In genomic region chr9:111298831-111299603, GRCh38 we compare ENCODE assay signal across 8 cellular contexts. TPM values are rescaled to one million over a fixed set of nuclear protein-coding genes. Genes with fewer than 3 reads are reported as not detected.
DNase-seq lines count a peak whose midpoint lies in the region; ATAC-seq and TF ChIP-seq lines count a peak whose summit lies in the region.

No MANE protein-coding gene starts in this region.

- POLR2A ChIA-PET in activated CD4-positive, alpha-beta T cell treated with anti-CD3 and anti-CD28 coated beads, Interleukin-2, amount 10 ng/mL, durations not matched to agents 7 days and 5 days (lab: Charles Lee): no interaction called here
- POLR2A ChIA-PET in RWPE1 (lab: Yijun Ruan, JAX; ENCODE audit: low non-redundant PET): no interaction called here

- H3K9me3 Mint-ChIP-seq in activated CD4-positive, alpha-beta T cell treated with anti-CD3 and anti-CD28 coated beads, Interleukin-2, amount 10 ng/mL, durations not matched to agents 7 days and 5 days: no peaks in the 10 kb centered on the region
- H3K9me3 Mint-ChIP-seq in activated naive CD4-positive, alpha-beta T cell treated with anti-CD3 and anti-CD28 coated beads, Interleukin-2, amount 10 ng/mL, durations not matched to agents 7 days and 5 days: no peaks in the 10 kb centered on the region

- H3K4me1 Mint-ChIP-seq in activated CD4-positive, alpha-beta T cell treated with anti-CD3 and anti-CD28 coated beads, Interleukin-2, amount 10 ng/mL, durations not matched to agents 7 days and 5 days: no peaks in the 10 kb centered on the region
- H3K4me1 Mint-ChIP-seq in activated naive CD4-positive, alpha-beta T cell treated with anti-CD3 and anti-CD28 coated beads, Interleukin-2, amount 10 ng/mL, durations not matched to agents 7 days and 5 days: no peaks in the 10 kb centered on the region

- H3K36me3 Mint-ChIP-seq in activated CD4-positive, alpha-beta T cell treated with anti-CD3 and anti-CD28 coated beads, Interleukin-2, amount 10 ng/mL, durations not matched to agents 7 days and 5 days (ENCODE audit: low read depth): no peaks in the 10 kb centered on the region
- H3K36me3 Mint-ChIP-seq in activated naive CD4-positive, alpha-beta T cell treated with anti-CD3 and anti-CD28 coated beads, Interleukin-2, amount 10 ng/mL, durations not matched to agents 7 days and 5 days: no peaks in the 10 kb centered on the region

- H3K27me3 Mint-ChIP-seq in activated CD4-positive, alpha-beta T cell treated with anti-CD3 and anti-CD28 coated beads, Interleukin-2, amount 10 ng/mL, durations not matched to agents 7 days and 5 days: peaks cover 10% of the 10 kb centered on the region
- H3K27me3 Mint-ChIP-seq in activated naive CD4-positive, alpha-beta T cell treated with anti-CD3 and anti-CD28 coated beads, Interleukin-2, amount 10 ng/mL, durations not matched to agents 7 days and 5 days: no peaks in the 10 kb centered on the region

- H3K4me3 ChIP-seq in epithelial cell of proximal tubule (ENCODE audit: low read depth, low read length): no peak overlapping the region

- no peak overlapping the region for H3K27ac Mint-ChIP-seq in activated CD4-positive, alpha-beta T cell treated with anti-CD3 and anti-CD28 coated beads, Interleukin-2, amount 10 ng/mL, durations not matched to agents 7 days and 5 days
- H3K27ac Mint-ChIP-seq in activated naive CD4-positive, alpha-beta T cell treated with anti-CD3 and anti-CD28 coated beads, Interleukin-2, amount 10 ng/mL, durations not matched to agents 7 days and 5 days: no peak overlapping the region

- peak; percentile 23 for DNase-seq in activated CD4-positive, alpha-beta T cell treated with anti-CD3 and anti-CD28 coated beads, Interleukin-2, amount 10 ng/mL, durations not matched to agents 7 days and 5 days
- no peak for DNase-seq in activated CD4-positive, alpha-beta T cell treated with anti-CD3 and anti-CD28 coated beads, Interleukin-2, amount 50 U/mL, for 48 hours
- DNase-seq in Kasumi-1 (lab: John Stamatoyannopoulos, UW) (peak; percentile 84 to 86), RWPE1 (ENCODE audit: low spot score) (peak; percentile 63), epithelial cell of proximal tubule (ENCODE audit: low read depth) (peak; percentile 33), mucosa of gallbladder (ENCODE audit: low spot score) (peak; percentile 26)
- DNase-seq in activated naive CD4-positive, alpha-beta T cell treated with anti-CD3 and anti-CD28 coated beads, Interleukin-2, amount 10 ng/mL, durations not matched to agents 7 days and 5 days: no peak

- no peak for ATAC-seq in HG03039 (IDR thresholded peaks at IDR 0.05; ENCODE audit: unreplicated experiment)

- H3K27ac ChIP-seq in RWPE1: no peak overlapping the region

- CTCF ChIA-PET in activated CD4-positive, alpha-beta T cell treated with anti-CD3 and anti-CD28 coated beads, Interleukin-2, amount 10 ng/mL, durations not matched to agents 7 days and 5 days (lab: Charles Lee): no interaction called here
- CTCF ChIA-PET in RWPE1 (lab: Yijun Ruan, JAX): interaction anchor here (0.7 to 1.1 kb wide), 5 partner anchors 284 to 735 kb away, joined by 3 to 7 read pairs (median 3); no protein-coding TSS in a partner anchor
- CTCF ChIA-PET in activated naive CD4-positive, alpha-beta T cell treated with anti-CD3 and anti-CD28 coated beads, Interleukin-2, amount 10 ng/mL, durations not matched to agents 7 days and 5 days (lab: Charles Lee): interaction anchor here (0.5 kb wide), 1 partner anchor 695 kb away, joined by 3 read pairs; no protein-coding TSS in a partner anchor

- TF ChIP-seq CTCF in RWPE1 (conservative IDR thresholded peaks at IDR 0.05; ENCODE audit: low read depth) (peak; percentile 94), epithelial cell of proximal tubule (conservative IDR thresholded peaks at IDR 0.05; ENCODE audit: low read depth, low read length) (peak; percentile 77)

- no peak overlapping the region for H3K4me3 Mint-ChIP-seq in activated CD4-positive, alpha-beta T cell treated with anti-CD3 and anti-CD28 coated beads, Interleukin-2, amount 10 ng/mL, durations not matched to agents 7 days and 5 days
- H3K4me3 Mint-ChIP-seq in activated naive CD4-positive, alpha-beta T cell treated with anti-CD3 and anti-CD28 coated beads, Interleukin-2, amount 10 ng/mL, durations not matched to agents 7 days and 5 days: no peak overlapping the region

RNA-seq across cellular contexts. Expression of gene OR2K2, which starts 31.0 kb away (rescaled TPM):
- not detected for total RNA-seq in activated CD4-positive, alpha-beta T cell treated with anti-CD3 and anti-CD28 coated beads, Interleukin-2, amount 10 ng/mL, durations not matched to agents 7 days and 5 days
- total RNA-seq in epithelial cell of proximal tubule (not detected in 2 replicates), mucosa of gallbladder (not detected)

Comparison
In these comparisons a context has a peak if more than half of its experiments do, and no peak if none do; other contexts are left out.
1. DNase-seq: peak in activated CD4-positive, alpha-beta T cell treated with anti-CD3 and anti-CD28 coated beads, Interleukin-2, amount 10 ng/mL, durations not matched to agents 7 days and 5 days (single experiment), Kasumi-1 (2 of 2), RWPE1 (single experiment), epithelial cell of proximal tubule (single experiment) and mucosa of gallbladder (single experiment); none in activated CD4-positive, alpha-beta T cell treated with anti-CD3 and anti-CD28 coated beads, Interleukin-2, amount 50 U/mL, for 48 hours (0 of 2) and activated naive CD4-positive, alpha-beta T cell treated with anti-CD3 and anti-CD28 coated beads, Interleukin-2, amount 10 ng/mL, durations not matched to agents 7 days and 5 days (single experiment).